In the genomic region with DNA sequence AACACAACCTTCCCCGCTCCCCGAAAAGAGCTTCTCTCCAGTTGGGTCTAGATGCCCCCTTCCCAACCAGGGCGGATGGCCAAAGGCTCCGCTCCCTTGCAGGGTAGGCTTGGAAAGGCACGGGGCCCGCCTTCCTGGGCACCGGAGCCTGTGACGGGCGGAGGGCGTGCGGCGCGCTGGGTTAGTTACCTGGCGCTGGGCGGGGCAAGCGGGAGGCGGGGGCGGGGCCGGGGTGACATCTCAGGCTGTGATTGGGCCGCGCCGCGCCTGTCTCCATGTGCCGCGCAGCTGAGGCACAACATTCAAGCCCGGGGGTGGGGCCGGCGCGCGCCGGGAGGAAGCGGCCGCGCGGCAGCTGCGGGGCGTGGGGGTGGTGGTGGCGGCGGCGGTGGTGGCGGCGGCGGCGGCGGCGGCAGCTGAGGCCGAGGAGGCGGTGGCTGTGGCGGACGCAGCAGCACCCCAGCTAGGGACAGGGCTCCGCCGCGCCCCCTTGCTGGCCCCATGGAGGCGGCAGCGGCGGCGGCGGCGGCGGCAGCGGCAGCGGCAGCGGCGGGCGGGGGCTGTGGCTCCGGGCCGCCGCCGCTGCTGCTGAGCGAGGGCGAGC, we compare ENCODE assay signal across 8 cellular contexts. TPM values are rescaled to one million over a fixed set of nuclear protein-coding genes. Genes with fewer than 3 reads are reported as not detected.
DNase-seq lines count a peak whose midpoint lies in the region; ATAC-seq and TF ChIP-seq lines count a peak whose summit lies in the region.

REPS2 (plus strand) TSS at position 298 of the 604 bp plus-strand sequence; CDS start at position 502, 204 bp downstream.

- no peaks in the 10 kb centered on the region for H3F3A ChIP-seq in neural cell (ENCODE audit: insufficient read depth, low read length, poor library complexity, severe bottlenecking)

- H3K27me3 ChIP-seq in Karpas-422 (ENCODE audit: low read length) (no peaks in the 10 kb centered on the region), neural cell (ENCODE audit: insufficient read depth, low read depth, low read length) (no peaks in the 10 kb centered on the region)

- TF ChIP-seq EP300 in neural cell (conservative IDR thresholded peaks at IDR 0.05; ENCODE audit: poor library complexity, severe bottlenecking): no peak

- H3K9me2 ChIP-seq in Karpas-422 (replicated peaks; ENCODE audit: insufficient read depth, low read length) (no peaks in the 10 kb centered on the region), neural cell (ENCODE audit: insufficient read depth, low read length) (no peaks in the 10 kb centered on the region)

- TF ChIP-seq CTCF in foreskin fibroblast (IDR thresholded peaks at IDR 0.05; ENCODE audit: low read depth, low read length) (no peak), neural cell (IDR thresholded peaks at IDR 0.05; ENCODE audit: poor library complexity, severe bottlenecking) (no peak)

- H3K27ac Mint-ChIP-seq in stimulated activated naive CD8-positive, alpha-beta T cell treated with anti-CD3 and anti-CD28 coated beads, Interleukin-15, Interleukin-2, amounts not matched to agents 100 ng/mL and 50 ng/mL, for 24 hours: no peak within 1 kb of the TSS

- H3K79me2 ChIP-seq in Karpas-422 (ENCODE audit: low read length) (no peaks in the 10 kb centered on the region), neural cell (replicated peaks; ENCODE audit: insufficient read depth, low read length) (no peaks in the 10 kb centered on the region)

- H3K4me3 ChIP-seq in Karpas-422 (ENCODE audit: low read length) (peak within 1 kb of the TSS; percentile 62), foreskin fibroblast (ENCODE audit: low read depth in 1 of 2, low read length in 2 of 2) (peak within 1 kb of the TSS; percentile 40 to 52), neural cell (ENCODE audit: low read length) (peak within 1 kb of the TSS; percentile 73)

- H3K36me3 Mint-ChIP-seq in stimulated activated naive CD8-positive, alpha-beta T cell treated with anti-CD3 and anti-CD28 coated beads, Interleukin-15, Interleukin-2, amounts not matched to agents 100 ng/mL and 50 ng/mL, for 24 hours (ENCODE audit: low read depth): no peaks in the 10 kb centered on the region

- no peaks in the 10 kb centered on the region for H3K4me1 Mint-ChIP-seq in stimulated activated naive CD8-positive, alpha-beta T cell treated with anti-CD3 and anti-CD28 coated beads, Interleukin-15, Interleukin-2, amounts not matched to agents 100 ng/mL and 50 ng/mL, for 24 hours (ENCODE audit: low read depth)

- 0 out of 2 replicates have a peak, but pooled peaks cover 4% of the 10 kb centered on the region for H3K4me1 ChIP-seq in Karpas-422 (ENCODE audit: low read length)

- peak within 1 kb of the TSS; percentile 81 for H3K4me3 Mint-ChIP-seq in stimulated activated naive CD8-positive, alpha-beta T cell treated with anti-CD3 and anti-CD28 coated beads, Interleukin-15, Interleukin-2, amounts not matched to agents 100 ng/mL and 50 ng/mL, for 24 hours

- ATAC-seq in GM21825 (IDR thresholded peaks at IDR 0.05; ENCODE audit: unreplicated experiment): peak; percentile 95

- H2AFZ ChIP-seq in Karpas-422 (ENCODE audit: low read length) (no peak within 1 kb of the TSS), neural cell (ENCODE audit: low read depth, low read length) (no peak within 1 kb of the TSS)

- H4K20me1 ChIP-seq in Karpas-422 (ENCODE audit: insufficient read depth, low read depth, low read length) (no peaks in the 10 kb centered on the region), neural cell (ENCODE audit: insufficient read depth) (no peaks in the 10 kb centered on the region)

- no peaks in the 10 kb centered on the region for H3K9me3 ChIP-seq in Karpas-422 (ENCODE audit: low read length)
- no peaks in the 10 kb centered on the region for H3K9me3 ChIP-seq in neural cell (ENCODE audit: low read length)

- H3K36me3 ChIP-seq in Karpas-422 (ENCODE audit: insufficient read depth, low read length): no peaks in the 10 kb centered on the region
- H3K36me3 ChIP-seq in neural cell (ENCODE audit: insufficient read depth, low read length): no peaks in the 10 kb centered on the region

- H3K9ac ChIP-seq in Karpas-422 (ENCODE audit: low read length): peak within 1 kb of the TSS; percentile 41
- peak within 1 kb of the TSS; percentile 67 for H3K9ac ChIP-seq in neural cell (ENCODE audit: low read length)

- H3K9me3 Mint-ChIP-seq in stimulated activated naive CD8-positive, alpha-beta T cell treated with anti-CD3 and anti-CD28 coated beads, Interleukin-15, Interleukin-2, amounts not matched to agents 100 ng/mL and 50 ng/mL, for 24 hours: no peaks in the 10 kb centered on the region

- H3K27ac ChIP-seq in Karpas-422 (ENCODE audit: low read length): no peak within 1 kb of the TSS
- peak within 1 kb of the TSS; percentile 24 for H3K27ac ChIP-seq in neural cell (ENCODE audit: low read length)

- peaks cover 11% of the 10 kb centered on the region for H3K27me3 Mint-ChIP-seq in stimulated activated naive CD8-positive, alpha-beta T cell treated with anti-CD3 and anti-CD28 coated beads, Interleukin-15, Interleukin-2, amounts not matched to agents 100 ng/mL and 50 ng/mL, for 24 hours

- H3K4me2 ChIP-seq in Karpas-422 (ENCODE audit: low read depth, low read length, poor library complexity, severe bottlenecking): peak within 1 kb of the TSS; percentile 68
- peak within 1 kb of the TSS; percentile 25 for H3K4me2 ChIP-seq in neural cell (ENCODE audit: low read length)

- TF ChIP-seq RAD21 in neural cell (conservative IDR thresholded peaks at IDR 0.05): no peak

- DNase-seq in DMS53 (lab: John Stamatoyannopoulos, UW) (peak; percentile 96), Karpas-422 (peak; percentile 89), SHP77 treated with DMSO at 0.1 percent for 48 hours (lab: John Stamatoyannopoulos, UW) (peak; percentile 21), activated gamma-delta T cell (lab: John Stamatoyannopoulos, UW) (peak; percentile 65), foreskin fibroblast (peak; percentile 37 to 77)

TF ChIP-seq in neural cell, 6 proteins besides CTCF, POLR2A, EP300 and RAD21:
- no peak for TF ChIP-seq EZH2 (IDR thresholded peaks at IDR 0.05; ENCODE audit: borderline replicate concordance, insufficient read depth, low read length, poor library complexity, severe bottlenecking)
- TF ChIP-seq TAF1 (IDR thresholded peaks at IDR 0.05; ENCODE audit: low read depth): no peak
- peak; percentile 28 for TF ChIP-seq POLR2AphosphoS5 (IDR thresholded peaks at IDR 0.05)

RNA-seq across cellular contexts. Expression of gene REPS2, which starts in this region (rescaled TPM):
- total RNA-seq in Karpas-422 (2014; rRNA removed; shearing (Covaris generic); ENCODE audit: low replicate concordance): 0.14 and 1.1 TPM in 2 replicates
- 14.4 and 15.1 TPM in 2 replicates for polyA plus RNA-seq in neural cell
- 32.1 and 43.5 TPM in 2 replicates for polyA minus RNA-seq in neural cell

Comparison
In these comparisons a context has a peak if more than half of its experiments do, and no peak if none do; other contexts are left out.
1. DNase-seq: peak in every context shown above with its lines; median percentile 96 in DMS53; 89 in Karpas-422; 65 in activated gamma-delta T cell; 57 in foreskin fibroblast; 21 in SHP77 treated with DMSO at 0.1 percent for 48 hours.